In genomic region chr1:107459204-107459904, GRCh38 we compare ENCODE assay signal across 19 cellular contexts.
DNase-seq lines count a peak whose midpoint lies in the region; ATAC-seq and TF ChIP-seq lines count a peak whose summit lies in the region.
"Had no signal": no experiment of that assay in that cellular context is flagged by ENCODE, and none has a peak within 500 bp of the region (broad histone marks: within the 10 kb centered on the region; RNA-seq: fewer than 3 reads in every experiment).

No MANE protein-coding gene starts in this region.

- H3K4me3 Mint-ChIP-seq in type B pancreatic cell (no peak overlapping the region), CD14-positive monocyte (no peak overlapping the region)
- H3K4me3 Mint-ChIP-seq: activated T-helper 17 cell treated with anti-CD3 and anti-CD28 coated beads, Interleukin-2, amount 50 U/mL, for 72 hours; naive thymus-derived CD8-positive, alpha-beta T cell had no signal

- peaks cover 3% of the 10 kb centered on the region for H3K36me3 Mint-ChIP-seq in type B pancreatic cell
- no peaks in the 10 kb centered on the region for H3K36me3 Mint-ChIP-seq in CD14-positive monocyte
- H3K36me3 Mint-ChIP-seq: naive thymus-derived CD8-positive, alpha-beta T cell had no signal

- peaks cover 13% of the 10 kb centered on the region for H3K4me1 Mint-ChIP-seq in type B pancreatic cell (ENCODE audit: unreplicated experiment)
- H3K4me1 Mint-ChIP-seq in CD14-positive monocyte = no peaks in the 10 kb centered on the region
- H3K4me1 Mint-ChIP-seq: activated T-helper 17 cell treated with anti-CD3 and anti-CD28 coated beads, Interleukin-2, amount 50 U/mL, for 72 hours had no signal

- ATAC-seq in GM18502 (IDR thresholded peaks at IDR 0.05; ENCODE audit: poor library complexity, unreplicated experiment) (peak; percentile 78), GM19397 (IDR thresholded peaks at IDR 0.05; ENCODE audit: unreplicated experiment) (peak; percentile 54), HG02642 (IDR thresholded peaks at IDR 0.05; ENCODE audit: poor library complexity, unreplicated experiment) (peak; percentile 75), HG03460 (IDR thresholded peaks at IDR 0.05; ENCODE audit: unreplicated experiment) (peak; percentile 77)
- ATAC-seq: activated T-helper 17 cell treated with anti-CD3 and anti-CD28 coated beads, Interleukin-2, amount 50 U/mL, for 72 hours; left ventricle myocardium superior; naive thymus-derived CD8-positive, alpha-beta T cell; Right ventricle myocardium inferior; upper lobe of right lung had no signal

- intact Hi-C loops in CD14-positive monocyte (cut with micrococcal nuclease) = no loop called here

- TF ChIP-seq CTCF in type B pancreatic cell (conservative IDR thresholded peaks at IDR 0.05) = no peak
- no peak for TF ChIP-seq CTCF in CD14-positive monocyte (IDR thresholded peaks at IDR 0.05)

- H3K9me3 Mint-ChIP-seq in type B pancreatic cell (peaks cover 4% of the 10 kb centered on the region), CD14-positive monocyte (peaks cover 0 to 1% (median 0%) of the 10 kb centered on the region in 7 donors)
- H3K9me3 Mint-ChIP-seq: naive thymus-derived CD8-positive, alpha-beta T cell had no signal

- no peak overlapping the region for H3K27ac Mint-ChIP-seq in type B pancreatic cell
- H3K27ac Mint-ChIP-seq in CD14-positive monocyte = no peak overlapping the region
- H3K27ac Mint-ChIP-seq: activated T-helper 17 cell treated with anti-CD3 and anti-CD28 coated beads, Interleukin-2, amount 50 U/mL, for 72 hours; naive thymus-derived CD8-positive, alpha-beta T cell had no signal

- DNase-seq in type B pancreatic cell (ENCODE audit: extremely low spot score, unreplicated experiment) = no peak
- no peak for DNase-seq in NCI-H510A treated with DMSO at 0.1 percent for 48 hours (lab: John Stamatoyannopoulos, UW)
- DNase-seq in SHP77 (lab: John Stamatoyannopoulos, UW) = no peak
- no peak for DNase-seq in CD14-positive monocyte (ENCODE audit: low spot score)
- DNase-seq: activated CD4-positive, alpha-beta T cell treated with anti-CD3 and anti-CD28 coated beads, Interleukin-2, amount 50 U/mL, for 4 hours; dermis blood vessel endothelial cell; KBM-7; left ventricle myocardium superior; naive thymus-derived CD8-positive, alpha-beta T cell; NCI-H146; stimulated activated CD4-positive, alpha-beta T cell treated with anti-CD3 and anti-CD28 coated beads, Interleukin-4, amount 100 ng/mL, for 1 hour; T1000; upper lobe of right lung had no signal

- H3K27me3 Mint-ChIP-seq in type B pancreatic cell (no peaks in the 10 kb centered on the region), CD14-positive monocyte (ENCODE audit: low read depth in 3 of 3) (peaks cover 2 to 8% (median 3%) of the 10 kb centered on the region in 3 donors)
